In the genomic region with DNA sequence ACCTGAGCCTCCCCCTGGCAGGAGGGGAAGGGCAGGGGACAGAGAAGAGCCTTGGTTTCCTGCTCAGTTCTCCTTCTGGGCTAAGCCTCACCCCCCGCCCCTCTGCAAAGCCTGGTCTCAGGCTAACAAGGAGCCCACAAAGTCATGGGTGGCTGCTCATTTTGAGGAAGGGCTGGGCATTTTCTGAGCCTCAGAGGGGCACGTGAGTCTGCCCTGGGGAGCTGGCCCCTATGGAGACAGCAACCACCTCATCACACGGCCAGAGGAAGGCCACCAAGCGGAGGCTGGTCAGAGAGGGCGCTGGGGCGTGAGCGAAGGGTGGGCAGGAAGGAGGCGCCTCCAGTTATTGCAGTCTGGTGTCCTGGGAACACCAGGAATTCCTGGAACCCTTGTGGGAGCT, we compare ENCODE assay signal across 1 cellular context.
TF ChIP-seq lines count a peak whose summit lies in the region.

No MANE protein-coding gene starts in this region.

TF ChIP-seq in HepG2, 621 proteins besides CTCF, POLR2A, EP300 and RAD21 (continued from another document):
- TF ChIP-seq, protein P1, sequence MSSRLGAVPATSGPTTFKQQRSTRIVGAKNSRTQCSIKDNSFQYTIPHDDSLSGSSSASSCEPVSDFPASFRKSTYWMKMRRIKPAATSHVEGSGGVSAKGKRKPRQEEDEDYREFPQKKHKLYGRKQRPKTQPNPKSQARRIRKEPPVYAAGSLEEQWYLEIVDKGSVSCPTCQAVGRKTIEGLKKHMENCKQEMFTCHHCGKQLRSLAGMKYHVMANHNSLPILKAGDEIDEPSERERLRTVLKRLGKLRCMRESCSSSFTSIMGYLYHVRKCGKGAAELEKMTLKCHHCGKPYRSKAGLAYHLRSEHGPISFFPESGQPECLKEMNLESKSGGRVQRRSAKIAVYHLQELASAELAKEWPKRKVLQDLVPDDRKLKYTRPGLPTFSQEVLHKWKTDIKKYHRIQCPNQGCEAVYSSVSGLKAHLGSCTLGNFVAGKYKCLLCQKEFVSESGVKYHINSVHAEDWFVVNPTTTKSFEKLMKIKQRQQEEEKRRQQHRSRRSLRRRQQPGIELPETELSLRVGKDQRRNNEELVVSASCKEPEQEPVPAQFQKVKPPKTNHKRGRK (CRISPR knock-in tag; IDR thresholded peaks at IDR 0.05): no peak
- TF ChIP-seq MEIS1 (CRISPR knock-in tag; IDR thresholded peaks at IDR 0.05; ENCODE audit: borderline replicate concordance): no peak
- TF ChIP-seq ZSCAN30 (CRISPR knock-in tag; IDR thresholded peaks at IDR 0.05): no peak
- no peak for TF ChIP-seq SAP130 (CRISPR knock-in tag; IDR thresholded peaks at IDR 0.05; ENCODE audit: low read depth)
- TF ChIP-seq ELF3 (CRISPR knock-in tag; IDR thresholded peaks at IDR 0.05): no peak
- TF ChIP-seq ZNF878 (CRISPR knock-in tag; IDR thresholded peaks at IDR 0.05): no peak
- no peak for TF ChIP-seq GPN1 (CRISPR knock-in tag; IDR thresholded peaks at IDR 0.05; ENCODE audit: borderline replicate concordance)
